ENCODE assay signal across 15 cellular contexts in the genomic region with DNA sequence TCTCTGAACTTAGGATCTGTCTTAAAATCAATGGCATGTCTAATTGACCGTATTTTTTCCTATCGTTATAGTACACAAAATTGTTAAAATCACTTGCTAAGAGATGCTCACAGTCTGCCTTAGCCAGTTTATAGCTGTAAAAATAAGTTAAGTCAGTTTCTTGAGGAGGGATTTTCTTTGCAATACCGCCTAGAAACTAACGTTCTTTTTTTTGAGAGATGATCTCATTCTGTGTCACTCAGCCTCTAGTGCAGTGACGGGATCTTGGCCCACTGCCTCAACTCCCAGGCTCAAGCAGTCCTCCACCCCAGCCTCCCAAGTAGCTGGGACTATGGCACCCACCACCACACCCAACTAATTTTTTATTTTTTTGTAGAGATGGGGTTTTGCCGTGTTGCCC. TPM values are rescaled to one million over a fixed set of nuclear protein-coding genes. Genes with fewer than 3 reads are reported as not detected.
DNase-seq lines count a peak whose midpoint lies in the region; ATAC-seq and TF ChIP-seq lines count a peak whose summit lies in the region.
"Had no signal": no experiment of that assay in that cellular context is flagged by ENCODE, and none has a peak within 500 bp of the region (broad histone marks: within the 10 kb centered on the region; RNA-seq: fewer than 3 reads in every experiment).

No MANE protein-coding gene starts in this region.

- no peak for TF ChIP-seq CTCF in astrocyte of the spinal cord (IDR thresholded peaks at IDR 0.05; ENCODE audit: low read depth, low read length)

- in situ Hi-C loops in astrocyte of the spinal cord (cut with HindIII; ENCODE audit: low sequenced_read_pairs) = no loop called here

- DNase-seq in AG08396 (ENCODE audit: low spot score) = peak; percentile 44
- DNase-seq in HT1080 (ENCODE audit: low read depth) = peak; percentile 89
- peak; percentile 54 for DNase-seq in astrocyte of the spinal cord (ENCODE audit: low read depth, low spot score)
- peak; percentile 48 for DNase-seq in glomerular visceral epithelial cell (ENCODE audit: extremely low spot score)
- DNase-seq in NCI-H2081 (lab: John Stamatoyannopoulos, UW) = no peak
- DNase-seq in NCI-H2081 treated with DMSO at 0.1 percent for 48 hours (lab: John Stamatoyannopoulos, UW) = no peak
- DNase-seq: activated naive CD4-positive, alpha-beta T cell; esophagus squamous epithelium; NCI-H1694 treated with DMSO at 0.1 percent for 48 hours; stimulated activated CD4-positive, alpha-beta T cell treated with anti-CD3 and anti-CD28 coated beads, Interleukin-2, amount 100 ng/mL, for 48 hours; uterus had no signal

- ATAC-seq in HG03097 (IDR thresholded peaks at IDR 0.05; ENCODE audit: low FRiP score, unreplicated experiment) = no peak
- ATAC-seq in HG03135 (IDR thresholded peaks at IDR 0.05; ENCODE audit: unreplicated experiment) = no peak
- ATAC-seq: Right ventricle myocardium inferior had no signal

- no peak overlapping the region for H3K4me3 ChIP-seq in astrocyte of the spinal cord (ENCODE audit: low read depth, low read length)
- H3K4me3 ChIP-seq: BLaER1, esophagus squamous epithelium, uterus had no signal

RNA-seq across cellular contexts. Expression of a gene that starts 4.4 kb away (rescaled TPM):
- 43.7 and 60.0 TPM in 2 replicates for total RNA-seq in HT1080 (2014; rRNA removed; shearing (Covaris generic))
- 53.1 and 65.4 TPM in 2 replicates for polyA plus RNA-seq in HT1080 (2015; cell fraction: cytosol; rRNA removed)
- 95.9 and 101 TPM in 2 replicates for polyA plus RNA-seq in HT1080 (2015; cell fraction: nucleus; rRNA removed)

RNA-seq across cellular contexts. Expression of a gene that starts 9.2 kb away (rescaled TPM):
- 21.8 and 24.5 TPM in 2 replicates for total RNA-seq in HT1080 (2014; rRNA removed; shearing (Covaris generic))
- 18.1 and 25.4 TPM in 2 replicates for polyA plus RNA-seq in HT1080 (2015; cell fraction: cytosol; rRNA removed)
- polyA plus RNA-seq in HT1080 (2015; cell fraction: nucleus; rRNA removed) = 80.8 and 88.5 TPM in 2 replicates

RNA-seq across cellular contexts. Expression of a gene that starts 53.7 kb away (rescaled TPM):
- 11.9 and 13.4 TPM in 2 replicates for total RNA-seq in HT1080 (2014; rRNA removed; shearing (Covaris generic))
- 10.6 and 10.8 TPM in 2 replicates for polyA plus RNA-seq in HT1080 (2015; cell fraction: cytosol; rRNA removed)
- 15.5 and 16.0 TPM in 2 replicates for polyA plus RNA-seq in HT1080 (2015; cell fraction: nucleus; rRNA removed)

Comparison
In these comparisons a context has a peak if more than half of its experiments do, and no peak if none do; other contexts are left out.
1. DNase-seq: peak in AG08396 (single experiment), HT1080 (single experiment), astrocyte of the spinal cord (single experiment) and glomerular visceral epithelial cell (single experiment); none in NCI-H2081 (0 of 2) and NCI-H2081 treated with DMSO at 0.1 percent for 48 hours (single experiment).